In genomic region chr4:156771171-156771837, GRCh38 we compare ENCODE assay signal across 8 cellular contexts.
DNase-seq lines count a peak whose midpoint lies in the region; ATAC-seq and TF ChIP-seq lines count a peak whose summit lies in the region.

No MANE protein-coding gene starts in this region.

- TF ChIP-seq CTCF in coronary artery (IDR thresholded peaks at IDR 0.05), result no peak

- peak overlapping the region; percentile 36 to 63 for H3K27ac ChIP-seq in coronary artery

- H3K4me3 ChIP-seq in coronary artery, result peak overlapping the region; percentile 48

- H3K9me3 Mint-ChIP-seq in activated naive CD4-positive, alpha-beta T cell treated with anti-CD3 and anti-CD28 coated beads, Interleukin-2, amount 50 U/mL, for 72 hours, result no peaks in the 10 kb centered on the region

- DNase-seq in EL (peak; percentile 74), NCI-H345 (lab: John Stamatoyannopoulos, UW) (peak; percentile 73), coronary artery (ENCODE audit: low spot score) (no peak), midbrain (lab: John Stamatoyannopoulos, UW) (peak; percentile 60)
- no peak for DNase-seq in stimulated activated naive CD4-positive, alpha-beta T cell treated with Interleukin-2 at 50 U/mL for 16 hours (lab: John Stamatoyannopoulos, UW)
- DNase-seq in activated naive CD4-positive, alpha-beta T cell treated with anti-CD3 and anti-CD28 coated beads, Interleukin-2, amount 50 U/mL, for 72 hours (ENCODE audit: low spot score in 2 of 2), result no peak

- H3K36me3 Mint-ChIP-seq in activated naive CD4-positive, alpha-beta T cell treated with anti-CD3 and anti-CD28 coated beads, Interleukin-2, amount 50 U/mL, for 72 hours, result no peaks in the 10 kb centered on the region

- ATAC-seq in GM19455 (IDR thresholded peaks at IDR 0.05; ENCODE audit: unreplicated experiment) (no peak), HG02678 (IDR thresholded peaks at IDR 0.05; ENCODE audit: unreplicated experiment) (no peak)
- no peak for ATAC-seq in activated naive CD4-positive, alpha-beta T cell treated with anti-CD3 and anti-CD28 coated beads, Interleukin-2, amount 50 U/mL, for 72 hours

- no peak overlapping the region for H3K27ac Mint-ChIP-seq in activated naive CD4-positive, alpha-beta T cell treated with anti-CD3 and anti-CD28 coated beads, Interleukin-2, amount 50 U/mL, for 72 hours

Comparison
In these comparisons a context has a peak if more than half of its experiments do, and no peak if none do; other contexts are left out.
1. DNase-seq: peak in EL (single experiment), NCI-H345 (single experiment) and midbrain (single experiment); none in coronary artery (single experiment), stimulated activated naive CD4-positive, alpha-beta T cell treated with Interleukin-2 at 50 U/mL for 16 hours (single experiment) and activated naive CD4-positive, alpha-beta T cell treated with anti-CD3 and anti-CD28 coated beads, Interleukin-2, amount 50 U/mL, for 72 hours (0 of 2).